In the genomic region with DNA sequence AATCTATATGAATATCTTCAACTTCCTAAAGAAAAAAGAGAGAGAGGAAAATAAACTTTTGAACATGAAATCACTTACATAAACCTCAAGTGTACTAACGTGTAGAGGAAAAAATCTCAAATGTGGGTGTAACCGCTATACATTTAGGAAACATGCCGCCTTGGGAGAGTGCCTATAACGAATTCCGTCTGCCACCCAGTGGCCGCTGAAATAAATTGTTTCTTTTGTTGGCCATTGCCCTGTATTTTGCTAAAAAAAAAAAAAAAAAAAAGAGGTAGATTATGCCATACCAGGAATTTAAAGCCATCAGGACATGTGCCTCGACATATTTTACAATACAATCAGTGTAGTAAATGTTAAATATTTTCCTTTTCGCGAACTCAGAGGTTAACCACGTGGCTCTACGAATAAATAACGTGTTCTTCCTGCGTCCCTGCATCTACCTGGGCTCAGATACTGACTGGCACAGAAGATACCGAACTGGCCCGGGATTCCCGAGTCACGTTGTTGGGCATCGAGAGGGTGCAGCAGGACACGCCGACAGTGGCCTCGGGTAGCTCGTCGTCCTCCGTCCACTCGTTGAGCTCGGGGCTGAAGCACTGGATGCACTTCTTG, we compare ENCODE assay signal across 8 cellular contexts. TPM values are rescaled to one million over a fixed set of nuclear protein-coding genes. Genes with fewer than 3 reads are reported as not detected.
DNase-seq lines count a peak whose midpoint lies in the region; ATAC-seq, FAIRE-seq and TF ChIP-seq lines count a peak whose summit lies in the region.

No MANE protein-coding gene starts in this region.

- ATAC-seq in HG03064 (IDR thresholded peaks at IDR 0.05; ENCODE audit: low read depth, unreplicated experiment) (peak; percentile 38), left lobe of liver (peak; percentile 70), GM21737 (IDR thresholded peaks at IDR 0.05; ENCODE audit: unreplicated experiment) (no peak)

- peak; percentile 17 for FAIRE-seq in GM12892 (lab: Jason Lieb, UNC)
- peak; percentile 90 for FAIRE-seq in colon (lab: Jason Lieb, UNC)

- no peak for DNase-seq in GM12892 (ENCODE audit: insufficient read length)
- DNase-seq in NCI-H2227 treated with DMSO at 0.1 percent for 48 hours (lab: John Stamatoyannopoulos, UW) = peak; percentile 70
- peak; percentile 42 for DNase-seq in activated CD4-positive, CD25-positive, alpha-beta regulatory T cell treated with anti-CD3 and anti-CD28 coated beads, Interleukin-2, amount 50 U/mL, for 16 hours (ENCODE audit: low read depth, low spot score)
- DNase-seq in left lobe of liver (ENCODE audit: low spot score) = peak; percentile 71
- peak; percentile 56 for DNase-seq in stimulated activated CD4-positive, alpha-beta T cell treated with anti-CD3 and anti-CD28 coated beads, Interleukin-2, amount 100 ng/mL, for 4 hours (ENCODE audit: low read depth)

- no peak for TF ChIP-seq POLR2A in GM12892 (IDR thresholded peaks at IDR 0.05; ENCODE audit: low read depth, low read length)

RNA-seq across cellular contexts. Expression of a gene that starts 14.3 kb away (rescaled TPM):
- polyA plus RNA-seq in GM12892 (2012; ENCODE audit: missing spikeins) = not detected
- 0.25 TPM for total RNA-seq in left lobe of liver
